ENCODE assay signal across 1 cellular context in the genomic region with DNA sequence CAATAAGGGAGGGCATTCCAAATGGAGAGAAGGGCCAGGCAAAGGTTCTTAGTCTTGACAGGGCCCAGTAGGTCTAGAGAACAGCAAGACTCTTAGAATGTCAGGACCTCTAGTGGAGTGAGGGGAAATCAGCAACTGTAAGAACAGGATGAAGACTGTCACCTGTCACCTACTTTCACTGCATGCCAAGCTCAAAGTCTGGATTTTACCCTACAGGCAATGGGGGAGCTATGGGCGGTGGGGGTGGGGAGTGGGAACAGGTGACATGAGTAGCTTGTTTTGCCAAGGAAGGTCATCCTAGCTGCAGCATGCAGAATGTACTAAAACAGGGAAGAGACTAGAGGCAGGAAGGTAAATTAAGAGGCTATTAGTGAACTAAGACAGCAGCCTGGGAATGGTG.
TF ChIP-seq lines count a peak whose summit lies in the region.

No MANE protein-coding gene starts in this region.

TF ChIP-seq in HCT116, 20 proteins besides CTCF, POLR2A, EP300 and RAD21:
- TF ChIP-seq JUND (IDR thresholded peaks at IDR 0.05), result no peak
- no peak for TF ChIP-seq CEBPB (IDR thresholded peaks at IDR 0.05; ENCODE audit: low read depth)
- TF ChIP-seq EGR1 (IDR thresholded peaks at IDR 0.05; ENCODE audit: low read depth), result no peak
- no peak for TF ChIP-seq FOSL1 (IDR thresholded peaks at IDR 0.05; ENCODE audit: low read depth)
- TF ChIP-seq, protein P1, sequence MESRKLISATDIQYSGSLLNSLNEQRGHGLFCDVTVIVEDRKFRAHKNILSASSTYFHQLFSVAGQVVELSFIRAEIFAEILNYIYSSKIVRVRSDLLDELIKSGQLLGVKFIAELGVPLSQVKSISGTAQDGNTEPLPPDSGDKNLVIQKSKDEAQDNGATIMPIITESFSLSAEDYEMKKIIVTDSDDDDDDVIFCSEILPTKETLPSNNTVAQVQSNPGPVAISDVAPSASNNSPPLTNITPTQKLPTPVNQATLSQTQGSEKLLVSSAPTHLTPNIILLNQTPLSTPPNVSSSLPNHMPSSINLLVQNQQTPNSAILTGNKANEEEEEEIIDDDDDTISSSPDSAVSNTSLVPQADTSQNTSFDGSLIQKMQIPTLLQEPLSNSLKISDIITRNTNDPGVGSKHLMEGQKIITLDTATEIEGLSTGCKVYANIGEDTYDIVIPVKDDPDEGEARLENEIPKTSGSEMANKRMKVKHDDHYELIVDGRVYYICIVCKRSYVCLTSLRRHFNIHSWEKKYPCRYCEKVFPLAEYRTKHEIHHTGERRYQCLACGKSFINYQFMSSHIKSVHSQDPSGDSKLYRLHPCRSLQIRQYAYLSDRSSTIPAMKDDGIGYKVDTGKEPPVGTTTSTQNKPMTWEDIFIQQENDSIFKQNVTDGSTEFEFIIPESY (IDR thresholded peaks at IDR 0.05; ENCODE audit: extremely low read depth, insufficient replicate concordance, low read length), result no peak
- no peak for TF ChIP-seq YY1 (IDR thresholded peaks at IDR 0.05; ENCODE audit: extremely low read depth, insufficient replicate concordance, low read depth, low read length)
- TF ChIP-seq CBX3 (IDR thresholded peaks at IDR 0.05; ENCODE audit: low read depth), result no peak
- TF ChIP-seq EZH2phosphoT487 (IDR thresholded peaks at IDR 0.05; ENCODE audit: borderline replicate concordance), result no peak
- TF ChIP-seq SIN3A (IDR thresholded peaks at IDR 0.05; ENCODE audit: low read depth), result no peak
- TF ChIP-seq ZFX (IDR thresholded peaks at IDR 0.05), result no peak
- no peak for TF ChIP-seq SRF (IDR thresholded peaks at IDR 0.05; ENCODE audit: low read depth)
- TF ChIP-seq POLR2AphosphoS5 (IDR thresholded peaks at IDR 0.05; ENCODE audit: low read depth, low read length), result no peak
- no peak for TF ChIP-seq REST (IDR thresholded peaks at IDR 0.05; ENCODE audit: low read depth)
- TF ChIP-seq, protein P2, sequence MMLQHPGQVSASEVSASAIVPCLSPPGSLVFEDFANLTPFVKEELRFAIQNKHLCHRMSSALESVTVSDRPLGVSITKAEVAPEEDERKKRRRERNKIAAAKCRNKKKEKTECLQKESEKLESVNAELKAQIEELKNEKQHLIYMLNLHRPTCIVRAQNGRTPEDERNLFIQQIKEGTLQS (IDR thresholded peaks at IDR 0.05), result no peak
- TF ChIP-seq SP1 (IDR thresholded peaks at IDR 0.05; ENCODE audit: low read depth), result no peak
- no peak for TF ChIP-seq EZH2 (IDR thresholded peaks at IDR 0.05)
- TF ChIP-seq TCF7L2 (IDR thresholded peaks at IDR 0.05; ENCODE audit: borderline replicate concordance, extremely low read depth, insufficient read depth, insufficient read length), result no peak
- no peak for TF ChIP-seq MAX (IDR thresholded peaks at IDR 0.05)
- TF ChIP-seq ELF1 (IDR thresholded peaks at IDR 0.05; ENCODE audit: borderline replicate concordance, low read depth), result no peak
- TF ChIP-seq ZNF274 (IDR thresholded peaks at IDR 0.05; ENCODE audit: low read depth, low read length), result no peak
